ENCODE assay signal across 8 cellular contexts in the genomic region with DNA sequence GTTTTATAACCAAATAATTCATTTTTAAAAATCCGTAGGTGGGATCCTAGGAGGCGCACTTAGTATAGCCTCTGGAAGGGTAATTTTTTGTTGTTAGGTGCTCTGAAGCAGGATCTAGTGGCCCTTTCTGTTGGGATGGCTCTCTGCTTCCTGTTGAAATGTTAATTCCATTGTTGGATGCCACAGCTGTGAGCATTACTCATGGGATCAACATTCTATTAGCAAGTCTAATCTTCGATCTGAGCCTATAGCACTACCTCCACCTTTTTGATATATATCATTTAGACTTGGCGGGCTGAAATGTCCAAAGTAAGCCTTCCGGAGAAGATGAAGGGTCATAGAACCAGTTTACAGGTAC. TPM values are rescaled to one million over a fixed set of nuclear protein-coding genes. Genes with fewer than 3 reads are reported as not detected.
DNase-seq lines count a peak whose midpoint lies in the region; FAIRE-seq and TF ChIP-seq lines count a peak whose summit lies in the region.

No MANE protein-coding gene starts in this region.

- peaks cover 51% of the 10 kb centered on the region for H3K4me1 ChIP-seq in left ventricle myocardium inferior

- no peaks in the 10 kb centered on the region for H3K9me3 ChIP-seq in left ventricle myocardium inferior (replicated peaks)

- TF ChIP-seq CTCF in left ventricle myocardium inferior (IDR thresholded peaks at IDR 0.05; ENCODE audit: borderline replicate concordance) (no peak), kidney epithelial cell (IDR thresholded peaks at IDR 0.05; ENCODE audit: insufficient read depth, low read length, poor library complexity, severe bottlenecking) (no peak)

- H3K36me3 ChIP-seq in left ventricle myocardium inferior = no peaks in the 10 kb centered on the region
- H3K36me3 ChIP-seq in kidney epithelial cell (ENCODE audit: control insufficient read depth, insufficient read depth, low read length) = no peaks in the 10 kb centered on the region

- peak overlapping the region; percentile 94 for H3K27ac ChIP-seq in left ventricle myocardium inferior (replicated peaks)
- H3K27ac ChIP-seq in angular gyrus (ENCODE audit: low read depth, low read length) = peak overlapping the region; percentile 78

- DNase-seq in left ventricle myocardium inferior = no peak
- DNase-seq in cardiac septum (ENCODE audit: low spot score) = no peak
- no peak for DNase-seq in kidney epithelial cell (ENCODE audit: low read depth)
- DNase-seq in urothelium cell line (ENCODE audit: low spot score) = peak; percentile 29
- DNase-seq in NCI-H1048 (lab: John Stamatoyannopoulos, UW) = no peak
- no peak for DNase-seq in activated effector memory CD4-positive, alpha-beta T cell treated with Interleukin-2 at 50 U/mL for 16 hours
- no peak for DNase-seq in NCI-H2227 treated with DMSO at 0.1 percent for 48 hours (lab: John Stamatoyannopoulos, UW)

- intact Hi-C loops in left ventricle myocardium inferior (cut with micrococcal nuclease) = no loop called here
- intact Hi-C loops in cardiac septum (cut with DNase I) = loop anchor here (10.0 kb wide), 1 partner anchor 49 kb away; no protein-coding TSS in a partner anchor

- no peak for FAIRE-seq in urothelium cell line (lab: Jason Lieb, UNC)

- peak overlapping the region; percentile 81 for H3K4me3 ChIP-seq in left ventricle myocardium inferior
- peak overlapping the region; percentile 76 for H3K4me3 ChIP-seq in kidney epithelial cell (ENCODE audit: low read depth, low read length)

- H3K27me3 ChIP-seq in left ventricle myocardium inferior (ENCODE audit: low read depth) (peaks cover 50% of the 10 kb centered on the region), kidney epithelial cell (ENCODE audit: control insufficient read depth, insufficient read depth, low read length) (no peaks in the 10 kb centered on the region)

RNA-seq across cellular contexts. Expression of a gene that starts 1.3 kb away (rescaled TPM):
- total RNA-seq in left ventricle myocardium inferior (24.5 TPM), cardiac septum (23.8 TPM), kidney epithelial cell (40.4 and 40.5 TPM in 2 replicates)
